10 cellular contexts compared by ENCODE assay signal in the genomic region with DNA sequence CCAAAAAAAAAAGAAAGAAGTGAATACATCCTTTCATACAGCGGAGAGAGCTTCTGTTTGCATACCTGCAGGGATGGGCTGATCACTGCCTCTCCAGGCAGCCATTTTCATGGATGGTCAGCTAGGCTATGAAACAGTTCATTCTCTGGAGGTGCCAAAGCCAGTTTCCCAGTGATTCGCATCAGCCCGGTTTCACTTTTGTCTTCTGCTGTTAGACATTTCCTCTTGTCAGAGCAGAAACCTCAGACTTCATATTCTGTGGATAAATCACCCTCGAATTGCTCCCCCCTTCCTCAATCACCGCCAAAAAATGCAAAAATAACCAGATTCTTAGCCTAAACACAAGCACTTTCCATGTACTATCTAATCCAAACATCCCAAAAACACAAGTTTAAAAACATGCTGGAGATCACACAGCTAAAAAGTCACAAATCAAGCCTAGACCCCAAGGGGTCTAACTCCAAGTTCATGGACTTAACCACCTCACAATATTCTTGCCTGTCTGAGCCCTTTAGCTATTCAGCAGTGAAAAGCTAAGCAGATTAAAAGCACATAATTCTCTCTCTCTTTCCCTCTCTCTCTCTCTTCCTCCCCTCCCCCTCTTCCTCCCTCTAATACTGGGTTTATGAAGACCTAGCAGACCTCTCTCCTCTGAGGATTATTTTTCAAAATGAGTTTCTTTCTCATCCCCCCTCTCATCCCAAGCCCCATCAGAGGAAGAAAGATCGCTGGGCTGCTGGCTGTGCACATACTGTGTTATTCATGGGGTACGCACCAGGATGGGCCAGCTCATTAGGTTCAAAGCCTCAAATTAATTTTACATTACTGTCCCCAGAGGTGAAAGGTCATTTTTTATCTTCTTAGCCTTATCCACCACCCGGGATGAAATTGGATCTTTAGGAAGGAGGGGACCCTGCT.
A peak's percentile ranks its signal among the peaks of the same experiment; 100 is the strongest.
DNase-seq lines count a peak whose midpoint lies in the region; ATAC-seq and FAIRE-seq lines count a peak whose summit lies in the region.
"Had no signal": no experiment of that assay in that cellular context is flagged by ENCODE, and none has a peak within 500 bp of the region (broad histone marks: within the 10 kb centered on the region; RNA-seq: fewer than 3 reads in every experiment).

No MANE protein-coding gene starts in this region.

- peaks cover 3% of the 10 kb centered on the region for H3K4me1 Mint-ChIP-seq in activated CD4-positive, alpha-beta memory T cell treated with anti-CD3 and anti-CD28 coated beads, Interleukin-2, amount 10 ng/mL, durations not matched to agents 7 days and 5 days

- DNase-seq in GM23248 (peak; percentile 92), RCC 7860 (ENCODE audit: low spot score) (peak; percentile 62), fibroblast of peridontal ligament (ENCODE audit: extremely low read depth) (peak; percentile 93), skeletal muscle cell (ENCODE audit: low read depth) (peak; percentile 66), amygdala (lab: John Stamatoyannopoulos, UW) (no peak)
- DNase-seq in activated CD4-positive, alpha-beta memory T cell treated with anti-CD3 and anti-CD28 coated beads, Interleukin-2, amount 10 ng/mL, durations not matched to agents 7 days and 5 days = no peak
- DNase-seq: pancreas had no signal

- no peaks in the 10 kb centered on the region for H3K36me3 ChIP-seq in GM23248 (ENCODE audit: low read depth)
- H3K36me3 ChIP-seq: pancreas had no signal

- peaks cover 24% of the 10 kb centered on the region for H3F3A ChIP-seq in GM23248 (ENCODE audit: insufficient read depth)

- POLR2A ChIA-PET in activated CD4-positive, alpha-beta memory T cell treated with anti-CD3 and anti-CD28 coated beads, Interleukin-2, amount 10 ng/mL, durations not matched to agents 7 days and 5 days (lab: Charles Lee) = interaction anchor here (0.6 kb wide), 1 partner anchor 408 kb away, joined by 3 read pairs; no protein-coding TSS in a partner anchor

- CTCF ChIA-PET in activated CD4-positive, alpha-beta memory T cell treated with anti-CD3 and anti-CD28 coated beads, Interleukin-2, amount 10 ng/mL, durations not matched to agents 7 days and 5 days (lab: Charles Lee) = interaction anchor here (0.8 to 2.4 kb wide), 7 partner anchors 10 to 432 kb away, joined by 3 to 8 read pairs (median 3); no protein-coding TSS in a partner anchor

- H3K4me2 ChIP-seq in GM23248 (ENCODE audit: unreplicated experiment) = peak overlapping the region; percentile 88

- no peaks in the 10 kb centered on the region for H3K9me3 ChIP-seq in GM23248 (ENCODE audit: low read depth)
- H3K9me3 ChIP-seq: pancreas had no signal

- H3K36me3 Mint-ChIP-seq in activated CD4-positive, alpha-beta memory T cell treated with anti-CD3 and anti-CD28 coated beads, Interleukin-2, amount 10 ng/mL, durations not matched to agents 7 days and 5 days (ENCODE audit: low read depth) = no peaks in the 10 kb centered on the region

- H3K9ac ChIP-seq in GM23248 = peak overlapping the region; percentile 53

- no peaks in the 10 kb centered on the region for H3K9me2 ChIP-seq in GM23248 (ENCODE audit: insufficient read depth)

- H3K27me3 Mint-ChIP-seq in activated CD4-positive, alpha-beta memory T cell treated with anti-CD3 and anti-CD28 coated beads, Interleukin-2, amount 10 ng/mL, durations not matched to agents 7 days and 5 days = peaks cover 1% of the 10 kb centered on the region

- no peak overlapping the region for H3K27ac Mint-ChIP-seq in activated CD4-positive, alpha-beta memory T cell treated with anti-CD3 and anti-CD28 coated beads, Interleukin-2, amount 10 ng/mL, durations not matched to agents 7 days and 5 days

- H3K27ac ChIP-seq in GM23248 = peak overlapping the region; percentile 70
- H3K27ac ChIP-seq: pancreas had no signal

- H3K4me3 ChIP-seq in GM23248 (peak overlapping the region; percentile 62), skeletal muscle cell (ENCODE audit: low read depth, low read length) (peak overlapping the region; percentile 7)
- H3K4me3 ChIP-seq: pancreas had no signal

- H3K27me3 ChIP-seq in GM23248 (replicated peaks; ENCODE audit: insufficient read depth) = peaks cover 18% of the 10 kb centered on the region
- H3K27me3 ChIP-seq: pancreas had no signal

- in situ Hi-C loops in GM23248 (cut with MboI) = no loop called here

- no peak overlapping the region for H3K4me3 Mint-ChIP-seq in activated CD4-positive, alpha-beta memory T cell treated with anti-CD3 and anti-CD28 coated beads, Interleukin-2, amount 10 ng/mL, durations not matched to agents 7 days and 5 days

- no peaks in the 10 kb centered on the region for H4K20me1 ChIP-seq in GM23248 (ENCODE audit: insufficient read depth)

- H3K79me2 ChIP-seq in GM23248 (ENCODE audit: insufficient read depth) = no peaks in the 10 kb centered on the region

- FAIRE-seq in RCC 7860 (lab: Jason Lieb, UNC) = peak; percentile 20
- FAIRE-seq: pancreas, TTC549 had no signal

- H3K4me1 ChIP-seq in GM23248 (ENCODE audit: insufficient read depth) = peaks cover 32% of the 10 kb centered on the region
- H3K4me1 ChIP-seq: pancreas had no signal

- WGBS in GM23248 (ENCODE audit: low coverage in 1 of 2, low lambda C conversion rate in 2 of 2, missing lambda C conversion rate in 2 of 2), 2 experiments = 45 to 47% methylated on average over 8 of the region's 8 CpGs

- H3K9me3 Mint-ChIP-seq in activated CD4-positive, alpha-beta memory T cell treated with anti-CD3 and anti-CD28 coated beads, Interleukin-2, amount 10 ng/mL, durations not matched to agents 7 days and 5 days = no peaks in the 10 kb centered on the region

- ATAC-seq in esophagus mucosa (no peak), GM21717 (IDR thresholded peaks at IDR 0.05; ENCODE audit: unreplicated experiment) (no peak)

- peak overlapping the region; percentile 40; the same call in 1 of the 2 replicates for H2AFZ ChIP-seq in GM23248

Comparison
In these comparisons a context has a peak if more than half of its experiments do, and no peak if none do; other contexts are left out.
1. DNase-seq: peak in GM23248 (single experiment), RCC 7860 (single experiment), fibroblast of peridontal ligament (single experiment) and skeletal muscle cell (single experiment); none in amygdala (0 of 56) and activated CD4-positive, alpha-beta memory T cell treated with anti-CD3 and anti-CD28 coated beads, Interleukin-2, amount 10 ng/mL, durations not matched to agents 7 days and 5 days (single experiment).